ENCODE assay signal across 8 cellular contexts in the genomic region with DNA sequence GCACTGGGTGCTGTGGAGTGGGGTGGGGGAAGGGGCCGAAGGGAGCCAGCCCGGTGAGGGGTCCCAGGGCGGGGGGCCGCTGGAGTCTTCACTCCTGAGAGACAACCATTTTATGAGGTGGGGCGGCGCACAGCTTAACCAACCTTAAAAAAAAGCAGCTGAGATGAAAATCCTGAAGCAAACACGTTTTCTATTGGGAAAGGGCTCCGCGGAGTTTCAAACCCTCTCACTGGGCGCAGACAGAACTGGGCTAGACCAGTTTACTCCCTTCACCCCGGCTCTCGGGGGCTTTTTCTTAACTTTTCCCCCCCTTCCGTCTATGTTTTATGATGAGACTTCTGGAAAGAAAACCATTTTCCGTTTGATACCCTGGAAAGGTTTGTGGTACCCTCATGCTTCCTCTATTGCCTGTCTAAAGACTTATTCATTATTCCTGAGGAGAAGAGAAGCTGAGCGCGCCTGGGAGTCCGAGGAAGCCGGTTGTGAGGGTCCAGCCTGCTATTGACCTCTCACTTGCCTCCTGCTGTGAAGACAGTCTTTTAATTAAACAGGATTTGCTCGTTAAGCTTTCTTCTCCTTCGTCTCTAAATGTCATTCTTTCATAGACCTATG. TPM values are rescaled to one million over a fixed set of nuclear protein-coding genes. Genes with fewer than 3 reads are reported as not detected.
DNase-seq lines count a peak whose midpoint lies in the region; ATAC-seq and TF ChIP-seq lines count a peak whose summit lies in the region.

No MANE protein-coding gene starts in this region.

- H3K27me3 Mint-ChIP-seq in CD4-positive, alpha-beta T cell, result no peaks in the 10 kb centered on the region

- peak; percentile 24 for ATAC-seq in CD4-positive, alpha-beta T cell (ENCODE audit: poor library complexity)
- ATAC-seq in IMR-90 (ENCODE audit: low read depth) (peak; percentile 22), HG03108 (IDR thresholded peaks at IDR 0.05; ENCODE audit: unreplicated experiment) (no peak)
- ATAC-seq in stimulated activated effector memory CD8-positive, alpha-beta T cell treated with anti-CD3 and anti-CD28 coated beads, Interleukin-12 subunit alpha, Interleukin-12 subunit beta, amount 100 ng/mL, for 72 hours, result peak; percentile 38
- ATAC-seq in activated naive CD4-positive, alpha-beta T cell treated with anti-CD3 and anti-CD28 coated beads, Interleukin-2, amount 50 U/mL, for 72 hours, result no peak

- dilution Hi-C loops in IMR-90 (cut with HindIII; ENCODE audit: low sequenced_read_pairs, unreplicated experiment), result no loop called here

- peaks cover 6% of the 10 kb centered on the region; the same call in 1 of the 2 replicates for H4K20me1 ChIP-seq in IMR-90 (ENCODE audit: insufficient read depth, low read length)

- peak in 1 of 10 experiments; percentile 4 for DNase-seq in CD4-positive, alpha-beta T cell
- DNase-seq in IMR-90 (peak; percentile 41), adrenal gland (no peak), COLO668 (lab: John Stamatoyannopoulos, UW; ENCODE audit: unreplicated experiment) (no peak)
- DNase-seq in stimulated activated effector memory CD8-positive, alpha-beta T cell treated with anti-CD3 and anti-CD28 coated beads, Interleukin-12 subunit alpha, Interleukin-12 subunit beta, amount 100 ng/mL, for 72 hours (ENCODE audit: low spot score in 2 of 2), result no peak
- DNase-seq in activated naive CD4-positive, alpha-beta T cell treated with anti-CD3 and anti-CD28 coated beads, Interleukin-2, amount 50 U/mL, for 72 hours (ENCODE audit: low spot score in 2 of 2), result no peak

- peak overlapping the region; percentile 7; the same call in 1 of the 2 replicates for H3K56ac ChIP-seq in IMR-90 (ENCODE audit: extremely low read depth, insufficient read depth, low read length)

- H4K91ac ChIP-seq in IMR-90 (ENCODE audit: insufficient read depth, low read depth, low read length), result no peak overlapping the region; the same call in 1 of the 2 replicates

- intact Hi-C loops in CD4-positive, alpha-beta T cell (cut with DNase I, micrococcal nuclease), result loop anchor here (1.0 to 10.0 kb wide), 11 partner anchors 66 to 538 kb away; a partner anchor contains a TSS
- intact Hi-C loops in IMR-90 (cut with micrococcal nuclease), result loop anchor here (1.0 kb wide), 3 partner anchors 91 to 291 kb away; no protein-coding TSS in a partner anchor
- intact Hi-C loops in adrenal gland (cut with DNase I), result loop anchor here (5.0 to 10.0 kb wide), 3 partner anchors 94 to 123 kb away; no protein-coding TSS in a partner anchor

- H3K4ac ChIP-seq in IMR-90 (ENCODE audit: low read depth, low read length), result peak overlapping the region; percentile 68; the same call in 1 of the 2 replicates

- CTCF ChIA-PET in CD4-positive, alpha-beta T cell (lab: Charles Lee), result interaction anchor here (0.5 to 3.4 kb wide), 35 partner anchors 10 to 546 kb away, joined by 3 to 148 read pairs (median 4); a partner anchor contains a TSS
- CTCF ChIA-PET in IMR-90 (lab: Yijun Ruan, JAX), result interaction anchor here (0.6 to 2.7 kb wide), 15 partner anchors 8 to 291 kb away, joined by 3 to 52 read pairs (median 6); a partner anchor contains a TSS

- no peak overlapping the region for H3K4me3 Mint-ChIP-seq in CD4-positive, alpha-beta T cell
- H3K4me3 Mint-ChIP-seq in stimulated activated effector memory CD8-positive, alpha-beta T cell treated with anti-CD3 and anti-CD28 coated beads, Interleukin-12 subunit alpha, Interleukin-12 subunit beta, amount 100 ng/mL, for 72 hours, result no peak overlapping the region

- H3K27ac ChIP-seq in CD4-positive, alpha-beta T cell (ENCODE audit: low read depth, low read length), result peak overlapping the region; percentile 97
- H3K27ac ChIP-seq in IMR-90 (ENCODE audit: insufficient read depth, low read length), result peak overlapping the region; percentile 67
- H3K27ac ChIP-seq in adrenal gland, result peak overlapping the region; percentile 39 to 94 (median 82)

- peak overlapping the region; percentile 97 for H3K4me2 ChIP-seq in IMR-90 (ENCODE audit: low read depth, low read length)

- H3K9me1 ChIP-seq in IMR-90 (ENCODE audit: insufficient read depth, low read length), result no peaks in the 10 kb centered on the region

- TF ChIP-seq CTCF in CD4-positive, alpha-beta T cell (IDR thresholded peaks at IDR 0.05), result no peak
- TF ChIP-seq CTCF in IMR-90 (conservative IDR thresholded peaks at IDR 0.05; ENCODE audit: low read depth, low read length), result no peak
- no peak for TF ChIP-seq CTCF in adrenal gland (IDR thresholded peaks at IDR 0.05)

- in situ Hi-C loops in IMR-90 (cut with MboI; ENCODE audit: low sequenced_read_pairs), result loop anchor here (5.0 to 10.0 kb wide), 2 partner anchors 123 to 286 kb away; no protein-coding TSS in a partner anchor

- H3K4me3 ChIP-seq in IMR-90 (ENCODE audit: insufficient read depth, low read depth, low read length) (peak overlapping the region; percentile 89), adrenal gland (peak overlapping the region; percentile 19 to 93 (median 85)), iPS-11a (ENCODE audit: low read depth, low read length) (peak overlapping the region; percentile 94)

- no peak overlapping the region for H2BK15ac ChIP-seq in IMR-90 (ENCODE audit: low read depth, low read length)

- H3K9ac ChIP-seq in IMR-90 (ENCODE audit: low read depth, low read length), result peak overlapping the region; percentile 38

- H3K36me3 ChIP-seq in IMR-90 (ENCODE audit: control insufficient read depth, insufficient read depth, low read length) (no peaks in the 10 kb centered on the region), adrenal gland (replicated peaks in 1 of 2) (no peaks in the 10 kb centered on the region)

- peaks cover 4 to 35% of the 10 kb centered on the region in 2 experiments; a peak in 2 of 4 replicates for H3K79me1 ChIP-seq in IMR-90 (ENCODE audit: low read depth in 1 of 2, low read length in 2 of 2)

- H2BK120ac ChIP-seq in IMR-90 (ENCODE audit: low read depth, low read length), result peak overlapping the region; percentile 67; the same call in 1 of the 2 replicates

- peaks cover 14% of the 10 kb centered on the region for H3K36me3 Mint-ChIP-seq in CD4-positive, alpha-beta T cell (ENCODE audit: low read depth)
- peaks cover 12% of the 10 kb centered on the region for H3K36me3 Mint-ChIP-seq in stimulated activated effector memory CD8-positive, alpha-beta T cell treated with anti-CD3 and anti-CD28 coated beads, Interleukin-12 subunit alpha, Interleukin-12 subunit beta, amount 100 ng/mL, for 72 hours
- peaks cover 5 to 13% of the 10 kb centered on the region in 2 donors for H3K36me3 Mint-ChIP-seq in activated naive CD4-positive, alpha-beta T cell treated with anti-CD3 and anti-CD28 coated beads, Interleukin-2, amount 50 U/mL, for 72 hours

- H3K27me3 ChIP-seq in CD4-positive, alpha-beta T cell (ENCODE audit: control insufficient read depth, insufficient read depth, low read length), result no peaks in the 10 kb centered on the region
- H3K27me3 ChIP-seq in IMR-90 (ENCODE audit: control insufficient read depth, insufficient read depth, low read length), result no peaks in the 10 kb centered on the region
- no peaks in the 10 kb centered on the region for H3K27me3 ChIP-seq in adrenal gland

- H3K4me1 ChIP-seq in IMR-90 (ENCODE audit: control insufficient read depth, insufficient read depth, low read length) (peaks cover 2% of the 10 kb centered on the region), adrenal gland (replicated peaks in 1 of 2) (peaks cover 20 to 39% of the 10 kb centered on the region in 2 donors)

- no CpG with 5 or more reads among the region's 20 CpGs for WGBS in IMR-90 (ENCODE audit: extremely low coverage in 2 of 2, insufficient read length in 1 of 2), 2 experiments
- 0 to 2% (median 0%) methylated on average over 19 to 20 of the region's 20 CpGs for WGBS in adrenal gland, 4 donors

- H3K4me1 Mint-ChIP-seq in CD4-positive, alpha-beta T cell (ENCODE audit: low read depth), result peaks cover 31% of the 10 kb centered on the region
- H3K4me1 Mint-ChIP-seq in stimulated activated effector memory CD8-positive, alpha-beta T cell treated with anti-CD3 and anti-CD28 coated beads, Interleukin-12 subunit alpha, Interleukin-12 subunit beta, amount 100 ng/mL, for 72 hours, result peaks cover 26% of the 10 kb centered on the region

- POLR2A ChIA-PET in CD4-positive, alpha-beta T cell (lab: Charles Lee), result interaction anchor here (0.6 to 3.0 kb wide), 32 partner anchors 9 to 636 kb away, joined by 3 to 123 read pairs (median 4); a partner anchor contains a TSS
- POLR2A ChIA-PET in IMR-90 (lab: Charles Lee; ENCODE audit: unreplicated experiment), result interaction anchor here (0.6 to 1.0 kb wide), 2 partner anchors 70 to 146 kb away, joined by 3 to 6 read pairs; no protein-coding TSS in a partner anchor

- no peak overlapping the region for H2BK20ac ChIP-seq in IMR-90 (ENCODE audit: low read depth, low read length)

- peak overlapping the region; percentile 81 for H2BK5ac ChIP-seq in IMR-90 (ENCODE audit: low read depth, low read length, poor library complexity, severe bottlenecking)

- H3K18ac ChIP-seq in IMR-90 (ENCODE audit: low read depth, low read length), result peak overlapping the region; percentile 17; the same call in 1 of the 2 replicates

- H4K5ac ChIP-seq in IMR-90 (ENCODE audit: low read depth, low read length), result no peak overlapping the region

- H3K27ac Mint-ChIP-seq in CD4-positive, alpha-beta T cell, result no peak overlapping the region
- H3K27ac Mint-ChIP-seq in stimulated activated effector memory CD8-positive, alpha-beta T cell treated with anti-CD3 and anti-CD28 coated beads, Interleukin-12 subunit alpha, Interleukin-12 subunit beta, amount 100 ng/mL, for 72 hours, result no peak overlapping the region
- peak overlapping the region in 1 of 2 donors; percentile 8 for H3K27ac Mint-ChIP-seq in activated naive CD4-positive, alpha-beta T cell treated with anti-CD3 and anti-CD28 coated beads, Interleukin-2, amount 50 U/mL, for 72 hours

- H3K9me3 ChIP-seq in CD4-positive, alpha-beta T cell (ENCODE audit: control insufficient read depth, low read length), result no peaks in the 10 kb centered on the region
- H3K9me3 ChIP-seq in IMR-90 (ENCODE audit: control insufficient read depth, insufficient read depth, low read length) (no peaks in the 10 kb centered on the region), adrenal gland (replicated peaks in 1 of 3) (no peaks in the 10 kb centered on the region)

- BruUV-seq in IMR-90 (replicated peaks; lab: Mats Ljungman, UMichigan), result no TSS peak

- H4K8ac ChIP-seq in IMR-90 (ENCODE audit: low read depth in 2 of 2, low read length in 2 of 2), result peak overlapping the region in 1 of 2 experiments; percentile 32; a peak in 3 of 4 replicates

- peak overlapping the region; percentile 18; the same call in 1 of the 2 replicates for H3K14ac ChIP-seq in IMR-90 (replicated peaks; ENCODE audit: low read depth, low read length)

- no peaks in the 10 kb centered on the region for H3K9me3 Mint-ChIP-seq in CD4-positive, alpha-beta T cell
- H3K9me3 Mint-ChIP-seq in stimulated activated effector memory CD8-positive, alpha-beta T cell treated with anti-CD3 and anti-CD28 coated beads, Interleukin-12 subunit alpha, Interleukin-12 subunit beta, amount 100 ng/mL, for 72 hours, result peaks cover 1% of the 10 kb centered on the region
- no peaks in the 10 kb centered on the region for H3K9me3 Mint-ChIP-seq in activated naive CD4-positive, alpha-beta T cell treated with anti-CD3 and anti-CD28 coated beads, Interleukin-2, amount 50 U/mL, for 72 hours

- no peak for TF ChIP-seq RAD21 in IMR-90 (IDR thresholded peaks at IDR 0.05; ENCODE audit: low read length)

- H2AK9ac ChIP-seq in IMR-90 (replicated peaks; ENCODE audit: low read depth, low read length, poor library complexity), result peak overlapping the region; percentile 48

- no peak overlapping the region for H2AK5ac ChIP-seq in IMR-90 (ENCODE audit: low read depth, low read length)

- peak overlapping the region; percentile 92 for H2AFZ ChIP-seq in IMR-90 (replicated peaks; ENCODE audit: low read length, poor library complexity)

- TF ChIP-seq POLR2A in IMR-90 (IDR thresholded peaks at IDR 0.05; ENCODE audit: low read depth, low read length) (no peak), adrenal gland (IDR thresholded peaks at IDR 0.05) (no peak)

- H3K23ac ChIP-seq in IMR-90 (ENCODE audit: low read depth, low read length), result peak overlapping the region; percentile 82

RNA-seq across cellular contexts. Expression of a gene that starts 0.5 kb away (rescaled TPM):
- 10 to 100 TPM; 73.4 to 81.5 TPM for total RNA-seq in CD4-positive, alpha-beta T cell
- 9.3 and 10.3 TPM in 2 replicates for total RNA-seq in IMR-90 (2012; rRNA removed)
- 9.3 and 9.9 TPM in 2 replicates for polyA plus RNA-seq in IMR-90 (2012; rRNA removed)
- 9.0 and 10.1 TPM in 2 replicates for polyA plus RNA-seq in IMR-90 (2012; cell fraction: cytosol; rRNA removed)
- 6.1 and 18.7 TPM in 2 replicates for polyA plus RNA-seq in IMR-90 (2012; cell fraction: nucleus; rRNA removed; ENCODE audit: low replicate concordance)
- 10 to 100 TPM in 7 of 8 donors, 1 to 10 TPM in 1; 7.6 to 35.8 (median 22.5) TPM for total RNA-seq in adrenal gland
- polyA plus RNA-seq in adrenal gland, result 10 to 100 TPM in 2 of 3 donors, 1 to 10 TPM in 1; 8.1 to 13.1 (median 12.4) TPM
- 10 to 100 TPM; 43.6 to 62.2 TPM for total RNA-seq in activated naive CD4-positive, alpha-beta T cell treated with anti-CD3 and anti-CD28 coated beads, Interleukin-2, amount 50 U/mL, for 72 hours

RNA-seq across cellular contexts. Expression of a gene that starts 10.9 kb away (rescaled TPM):
- total RNA-seq in CD4-positive, alpha-beta T cell, result under 1 TPM; 0.25 to 0.53 TPM
- total RNA-seq in IMR-90 (2012; rRNA removed) (under 0.01 TPM in 1 of 2 replicates, not detected in the other), adrenal gland (under 1 TPM in 2 of 8 donors, not detected in 6; 0.18 to 0.76 TPM)
- polyA plus RNA-seq in IMR-90 (2012; rRNA removed) (0.14 TPM in 1 of 2 replicates, not detected in the other), adrenal gland (under 1 TPM; 0.03 to 0.20 (median 0.08) TPM)
- polyA plus RNA-seq in IMR-90 (2012; cell fraction: cytosol; rRNA removed), result not detected in 2 replicates
- 0.01 and 0.11 TPM in 2 replicates for polyA plus RNA-seq in IMR-90 (2012; cell fraction: nucleus; rRNA removed; ENCODE audit: low replicate concordance)
- under 1 TPM; 0.18 to 0.84 TPM for total RNA-seq in activated naive CD4-positive, alpha-beta T cell treated with anti-CD3 and anti-CD28 coated beads, Interleukin-2, amount 50 U/mL, for 72 hours

Comparison
In these comparisons a context has a peak if more than half of its experiments do, and no peak if none do; other contexts are left out.
1. ATAC-seq: peak in CD4-positive, alpha-beta T cell (single experiment), IMR-90 (single experiment) and stimulated activated effector memory CD8-positive, alpha-beta T cell treated with anti-CD3 and anti-CD28 coated beads, Interleukin-12 subunit alpha, Interleukin-12 subunit beta, amount 100 ng/mL, for 72 hours (single experiment); none in activated naive CD4-positive, alpha-beta T cell treated with anti-CD3 and anti-CD28 coated beads, Interleukin-2, amount 50 U/mL, for 72 hours (0 of 2) and HG03108 (single experiment).
2. Peak in every context shown above with its lines, with median percentiles within 50 percentile points of each other: H3K27ac ChIP-seq and H3K4me3 ChIP-seq.